10 cellular contexts compared by ENCODE assay signal in the genomic region with DNA sequence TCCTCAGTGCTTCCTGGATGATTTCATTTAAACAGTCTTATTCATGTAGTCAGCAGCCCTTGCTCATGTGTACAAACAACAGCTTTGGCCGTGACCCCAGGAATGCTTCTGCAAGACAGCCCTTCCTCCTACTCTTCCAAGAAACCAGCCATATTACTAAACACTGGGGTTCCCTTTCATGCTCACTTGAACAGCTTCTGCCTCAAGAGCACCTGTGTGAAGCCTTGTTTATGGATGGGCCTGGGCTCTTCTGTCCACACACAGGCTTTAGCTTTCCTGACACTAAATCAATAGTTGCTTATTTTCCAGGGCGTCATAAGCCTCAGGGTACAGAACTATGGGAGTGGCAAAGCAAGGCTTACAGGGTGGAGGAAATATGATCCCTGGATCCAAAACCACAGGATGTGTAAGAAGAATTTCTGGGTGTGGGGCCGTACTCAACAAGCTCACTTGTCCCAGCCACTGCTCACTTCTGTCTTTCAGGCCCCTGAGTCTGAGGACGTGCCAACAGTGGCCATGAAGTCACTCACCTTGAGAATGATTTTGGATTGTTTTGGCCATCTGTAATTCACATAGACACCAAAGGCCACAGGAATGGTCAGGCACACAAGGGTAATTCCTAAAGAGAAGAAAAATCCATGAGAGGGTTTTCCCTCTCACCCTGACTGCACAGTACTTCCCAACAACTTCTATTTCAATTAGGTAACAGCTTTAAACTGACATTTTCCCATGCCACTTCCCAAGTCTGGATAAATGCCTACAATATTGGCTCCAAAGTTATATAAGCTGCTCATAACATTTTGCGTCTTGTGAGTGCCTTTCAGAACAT. TPM values are rescaled to one million over a fixed set of nuclear protein-coding genes. Genes with fewer than 3 reads are reported as not detected.
A peak's percentile ranks its signal among the peaks of the same experiment; 100 is the strongest.
DNase-seq lines count a peak whose midpoint lies in the region; ATAC-seq and TF ChIP-seq lines count a peak whose summit lies in the region.
"Had no signal": no experiment of that assay in that cellular context is flagged by ENCODE, and none has a peak within 500 bp of the region (broad histone marks: within the 10 kb centered on the region; RNA-seq: fewer than 3 reads in every experiment).

No MANE protein-coding gene starts in this region.

- no peaks in the 10 kb centered on the region for H3K27me3 ChIP-seq in trophoblast cell (ENCODE audit: insufficient read depth, low read length)

- no peak for TF ChIP-seq CTCF in epithelial cell of proximal tubule (conservative IDR thresholded peaks at IDR 0.05; ENCODE audit: low read depth, low read length)

- H2BK5ac ChIP-seq in trophoblast cell (ENCODE audit: low read depth, low read length, poor library complexity), result no peak overlapping the region

- H3K27ac ChIP-seq in trophoblast cell (ENCODE audit: low read depth, low read length), result no peak overlapping the region

- H3K9ac ChIP-seq in trophoblast cell (ENCODE audit: low read length), result no peak overlapping the region

- H3K36me3 ChIP-seq in trophoblast cell (ENCODE audit: control insufficient read depth in 1 of 2, insufficient read depth in 2 of 2, low read length in 2 of 2), result no peaks in the 10 kb centered on the region

- no peak overlapping the region for H3K23ac ChIP-seq in trophoblast cell (ENCODE audit: low read length)

- H3K4me1 ChIP-seq in trophoblast cell (ENCODE audit: control insufficient read depth in 1 of 2, insufficient read depth in 2 of 2, low read length in 2 of 2), result peaks cover 6% of the 10 kb centered on the region in 2 experiments

- peaks cover 1% of the 10 kb centered on the region for H3K9me3 ChIP-seq in trophoblast cell (ENCODE audit: insufficient read depth, low read depth, low read length)

- ATAC-seq in HG03095 (IDR thresholded peaks at IDR 0.05; ENCODE audit: unreplicated experiment), result no peak
- ATAC-seq: left ventricle myocardium superior had no signal

- peak; percentile 90 for DNase-seq in ELR (ENCODE audit: low read depth)
- peak; percentile 50 for DNase-seq in NCI-H2107 treated with DMSO at 0.1 percent for 48 hours (lab: John Stamatoyannopoulos, UW; ENCODE audit: unreplicated experiment)
- DNase-seq in epithelial cell of proximal tubule (ENCODE audit: low read depth), result peak; percentile 52
- DNase-seq in retina, result peak; percentile 15
- DNase-seq in trophoblast cell, result no peak
- no peak for DNase-seq in HuH-7.5 (ENCODE audit: low spot score)
- no peak for DNase-seq in mesenteric fat pad (ENCODE audit: low spot score)
- DNase-seq: left ventricle myocardium superior, NCI-H2081 had no signal

- no peak overlapping the region for H4K8ac ChIP-seq in trophoblast cell (ENCODE audit: low read depth, low read length)

- no peak overlapping the region for H3K14ac ChIP-seq in trophoblast cell (ENCODE audit: low read length)

- H2AFZ ChIP-seq in trophoblast cell (ENCODE audit: insufficient read depth, low read length, poor library complexity), result no peak overlapping the region

- no peak overlapping the region for H3K4me3 ChIP-seq in epithelial cell of proximal tubule (ENCODE audit: low read depth, low read length)
- H3K4me3 ChIP-seq in trophoblast cell (ENCODE audit: low read depth, low read length), result no peak overlapping the region

- H3K4ac ChIP-seq in trophoblast cell (ENCODE audit: low read depth, low read length), result no peak overlapping the region

- no peak overlapping the region for H3K4me2 ChIP-seq in trophoblast cell (ENCODE audit: low read length)

- no peak overlapping the region for H2AK5ac ChIP-seq in trophoblast cell (ENCODE audit: low read length)

- H3K18ac ChIP-seq in trophoblast cell (ENCODE audit: low read length), result no peak overlapping the region

- H2BK120ac ChIP-seq in trophoblast cell (ENCODE audit: insufficient read depth, low read length, poor library complexity), result no peak overlapping the region

- no peaks in the 10 kb centered on the region for H3K79me1 ChIP-seq in trophoblast cell (ENCODE audit: low read length)

- H3K79me2 ChIP-seq in trophoblast cell (ENCODE audit: control insufficient read depth, insufficient read depth, low read length, poor library complexity), result no peaks in the 10 kb centered on the region

- no peak overlapping the region for H4K12ac ChIP-seq in trophoblast cell (ENCODE audit: low read depth, low read length)

- no peak overlapping the region for H4K91ac ChIP-seq in trophoblast cell (ENCODE audit: low read depth, low read length)

- WGBS in trophoblast cell (ENCODE audit: extremely low coverage, insufficient coverage, insufficient read length), result no CpG with 5 or more reads among the region's 5 CpGs

- H2BK12ac ChIP-seq in trophoblast cell (ENCODE audit: low read length), result no peak overlapping the region

RNA-seq across cellular contexts. Expression of a gene that starts 17.7 kb away (rescaled TPM):
- not detected in 2 replicates for total RNA-seq in epithelial cell of proximal tubule
- 0.04 and 0.06 TPM in 2 replicates for polyA plus RNA-seq in trophoblast cell (2013)
- total RNA-seq in mesenteric fat pad, result 5.2 TPM

Comparison
In these comparisons a context has a peak if more than half of its experiments do, and no peak if none do; other contexts are left out.
1. DNase-seq: peak in ELR (single experiment), NCI-H2107 treated with DMSO at 0.1 percent for 48 hours (single experiment), epithelial cell of proximal tubule (single experiment) and retina (single experiment); none in trophoblast cell (0 of 2), HuH-7.5 (single experiment) and mesenteric fat pad (single experiment).